ENCODE assay signal across 35 cellular contexts in the genomic region with DNA sequence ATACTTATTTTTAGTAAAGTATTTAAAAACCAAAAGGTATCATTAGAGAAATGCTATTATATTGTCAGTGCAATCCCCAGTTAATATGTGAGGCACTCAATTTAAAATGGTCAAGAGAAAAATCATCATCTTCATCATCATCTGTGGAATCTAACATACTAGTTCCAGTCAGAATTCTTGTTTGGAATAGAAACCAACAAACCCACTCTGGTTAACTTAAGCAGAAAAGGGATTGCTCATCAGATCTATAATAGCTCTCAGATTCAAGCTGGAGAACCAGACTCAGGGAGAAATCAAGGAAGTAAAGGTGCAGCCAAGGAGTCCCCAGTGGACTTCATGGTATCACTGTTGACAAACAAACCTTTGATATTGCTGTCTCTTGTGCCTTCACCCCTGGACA. TPM values are rescaled to one million over a fixed set of nuclear protein-coding genes. Genes with fewer than 3 reads are reported as not detected.
"Had no signal": no experiment of that assay in that cellular context is flagged by ENCODE, and none has a peak within 500 bp of the region (broad histone marks: within the 10 kb centered on the region; RNA-seq: fewer than 3 reads in every experiment).

No MANE protein-coding gene starts in this region.

- H3K4me1 ChIP-seq: adrenal gland, body of pancreas, breast epithelium had no signal

- H3K27ac ChIP-seq: adrenal gland, body of pancreas, brain microvascular endothelial cell, VCaP had no signal

- H3K4me3 ChIP-seq: adrenal gland, body of pancreas, breast epithelium had no signal

- H3K27me3 ChIP-seq: adrenal gland, body of pancreas, brain microvascular endothelial cell, breast epithelium had no signal

- DNase-seq: activated B cell treated with CpG ODN at 0.5 μM for 24 hours; activated CD4-positive, alpha-beta memory T cell treated with anti-CD3 and anti-CD28 coated beads for 36 hours; activated CD4-positive, alpha-beta T cell treated with anti-CD3 and anti-CD28 coated beads for 4 hours; activated CD4-positive, alpha-beta T cell treated with anti-CD3 and anti-CD28 coated beads, Interleukin-2, amount 10 ng/mL, durations not matched to agents 24 days and 14 days; activated CD4-positive, alpha-beta T cell treated with anti-CD3 and anti-CD28 coated beads, Interleukin-2, amount 50 U/mL, for 1 hour; activated CD4-positive, alpha-beta T cell treated with anti-CD3 and anti-CD28 coated beads, Interleukin-2, amount 50 U/mL, for 4 hours; activated CD4-positive, CD25-positive, alpha-beta regulatory T cell treated with anti-CD3 and anti-CD28 coated beads, Interleukin-2, amount 50 U/mL, for 72 hours; activated CD8-positive, alpha-beta memory T cell treated with anti-CD3 and anti-CD28 coated beads, Interleukin-2, amount 50 U/mL, for 4 hours; activated CD8-positive, alpha-beta T cell treated with anti-CD3 and anti-CD28 coated beads for 36 hours; activated effector memory CD4-positive, alpha-beta T cell treated with anti-CD3 and anti-CD28 coated beads, Interleukin-2, amount 50 U/mL, for 16 hours; activated gamma-delta T cell treated with Interleukin-2 at 50 U/mL for 16 hours; activated naive CD4-positive, alpha-beta T cell; activated naive CD4-positive, alpha-beta T cell treated with anti-CD3 and anti-CD28 coated beads for 36 hours; activated naive CD4-positive, alpha-beta T cell treated with anti-CD3 and anti-CD28 coated beads, Interleukin-2, amount 50 U/mL, for 16 hours; activated naive CD8-positive, alpha-beta T cell treated with anti-CD3 and anti-CD28 coated beads for 36 hours; activated T-cell treated with anti-CD3 and anti-CD28 coated beads for 4 hours; activated T-cell treated with anti-CD3 and anti-CD28 coated beads, Interleukin-2, amount 50 U/mL, for 1 hour; activated T-cell treated with anti-CD3 and anti-CD28 coated beads, Interleukin-2, amount 50 U/mL, for 4 hours; activated T-cell treated with anti-CD3 and anti-CD28 coated beads, Interleukin-2, amount 50 U/mL, for 72 hours; adrenal gland; amniotic stem cell; aorta; body of pancreas; brain microvascular endothelial cell; central memory CD4-positive, alpha-beta T cell; T-helper 1 cell; T-helper 2 cell; T-helper 9 cell had no signal

- ATAC-seq: activated CD8-positive, alpha-beta T cell treated with anti-CD3 and anti-CD28 coated beads for 36 hours; activated naive CD4-positive, alpha-beta T cell treated with anti-CD3 and anti-CD28 coated beads, Interleukin-2, amount 50 U/mL, for 72 hours; activated T-cell treated with anti-CD3 and anti-CD28 coated beads, Interleukin-2, amount 50 U/mL, for 4 hours; activated T-cell treated with anti-CD3 and anti-CD28 coated beads, Interleukin-2, amount 50 U/mL, for 72 hours; activated T-helper 17 cell treated with anti-CD3 and anti-CD28 coated beads, Interleukin-2, amount 50 U/mL, for 72 hours; body of pancreas had no signal

- H3K9me3 ChIP-seq: adrenal gland, body of pancreas, breast epithelium had no signal

- H3K36me3 ChIP-seq: adrenal gland, brain microvascular endothelial cell, breast epithelium had no signal

RNA-seq across cellular contexts. Expression of a gene that starts 43.7 kb away (rescaled TPM):
- total RNA-seq: activated B cell treated with CpG ODN at 0.5 μM for 24 hours; activated CD4-positive, alpha-beta memory T cell treated with anti-CD3 and anti-CD28 coated beads for 36 hours; activated CD4-positive, alpha-beta T cell treated with anti-CD3 and anti-CD28 coated beads, Interleukin-2, amount 10 ng/mL, durations not matched to agents 24 days and 14 days; activated CD8-positive, alpha-beta memory T cell treated with anti-CD3 and anti-CD28 coated beads for 36 hours; activated CD8-positive, alpha-beta T cell treated with anti-CD3 and anti-CD28 coated beads for 36 hours; activated naive CD4-positive, alpha-beta T cell treated with anti-CD3 and anti-CD28 coated beads for 36 hours; activated naive CD4-positive, alpha-beta T cell treated with anti-CD3 and anti-CD28 coated beads, Interleukin-2, amount 50 U/mL, for 72 hours; activated naive CD8-positive, alpha-beta T cell treated with anti-CD3 and anti-CD28 coated beads for 36 hours; activated T-cell treated with anti-CD3 and anti-CD28 coated beads, Interleukin-2, amount 50 U/mL, for 4 hours; activated T-cell treated with anti-CD3 and anti-CD28 coated beads, Interleukin-2, amount 50 U/mL, for 72 hours; activated T-helper 1 cell treated with anti-CD3 and anti-CD28 coated beads, Interleukin-12 subunit alpha, Interleukin-12 subunit beta, Interleukin-2, Interleukin-4 antibody, amounts not matched to agents 30 ng/mL and 10 ng/mL and 1 ng/mL, durations not matched to agents 14 hours and 24 hours and 36 hours; activated T-helper 17 cell treated with anti-CD3 and anti-CD28 coated beads, Interleukin-2, amount 50 U/mL, for 72 hours; cardiac septum had no signal
- polyA plus RNA-seq: aorta had no signal
